In genomic region chr4:1336079-1336478, GRCh38 we compare ENCODE assay signal across 16 cellular contexts. TPM values are rescaled to one million over a fixed set of nuclear protein-coding genes. Genes with fewer than 3 reads are reported as not detected.
DNase-seq lines count a peak whose midpoint lies in the region; ATAC-seq, FAIRE-seq and TF ChIP-seq lines count a peak whose summit lies in the region.
"Had no signal": no experiment of that assay in that cellular context is flagged by ENCODE, and none has a peak within 500 bp of the region (broad histone marks: within the 10 kb centered on the region; RNA-seq: fewer than 3 reads in every experiment).

No MANE protein-coding gene starts in this region.

- H3K79me2 ChIP-seq in HepG2 (ENCODE audit: insufficient read depth, low read length), result no peaks in the 10 kb centered on the region

- H3K4me1 Mint-ChIP-seq in activated T-helper 17 cell treated with anti-CD3 and anti-CD28 coated beads, Interleukin-2, amount 50 U/mL, for 72 hours, result peaks cover 33% of the 10 kb centered on the region
- H3K4me1 Mint-ChIP-seq in Calu3 (ENCODE audit: low read depth, unreplicated experiment), result peaks cover 16% of the 10 kb centered on the region

- H3K9me3 ChIP-seq in HepG2 (ENCODE audit: low read length), result no peaks in the 10 kb centered on the region
- no peaks in the 10 kb centered on the region for H3K9me3 ChIP-seq in right lobe of liver
- no peaks in the 10 kb centered on the region for H3K9me3 ChIP-seq in ovary

- no peak overlapping the region for H3K9ac ChIP-seq in HepG2 (ENCODE audit: insufficient read depth, low read depth, low read length)

- 0 out of 2 replicates have a peak, but pooled peaks cover 4% of the 10 kb centered on the region for H4K20me1 ChIP-seq in HepG2 (ENCODE audit: insufficient read depth, low read length)

- H3K27me3 ChIP-seq in HepG2 (ENCODE audit: control insufficient read depth in 1 of 2, insufficient read depth in 2 of 2, low read length in 2 of 2) (no peaks in the 10 kb centered on the region), right lobe of liver (no peaks in the 10 kb centered on the region), ovary (no peaks in the 10 kb centered on the region)
- H3K27me3 ChIP-seq: foreskin keratinocyte had no signal

- intact Hi-C loops in HepG2 (cut with micrococcal nuclease; ENCODE audit: unreplicated experiment), result no loop called here
- intact Hi-C loops in right lobe of liver (cut with DNase I), result loop anchor here in 1 of 2 donors (5.0 kb wide), 1 partner anchor 84 kb away; no protein-coding TSS in a partner anchor
- intact Hi-C loops in ovary (cut with DNase I), result no loop called here
- intact Hi-C loops in Calu3 (cut with micrococcal nuclease; ENCODE audit: unreplicated experiment), result no loop called here

- H3K4me2 ChIP-seq in HepG2 (ENCODE audit: low read depth, low read length), result no peak overlapping the region

- H3K4me3 Mint-ChIP-seq in activated T-helper 17 cell treated with anti-CD3 and anti-CD28 coated beads, Interleukin-2, amount 50 U/mL, for 72 hours, result no peak overlapping the region
- H3K4me3 Mint-ChIP-seq in Calu3 (ENCODE audit: low read depth, unreplicated experiment), result no peak overlapping the region

- H3K36me3 Mint-ChIP-seq in activated T-helper 17 cell treated with anti-CD3 and anti-CD28 coated beads, Interleukin-2, amount 50 U/mL, for 72 hours (ENCODE audit: low read depth), result peaks cover 84% of the 10 kb centered on the region
- H3K36me3 Mint-ChIP-seq in Calu3 (ENCODE audit: insufficient read depth, unreplicated experiment), result peaks cover 60% of the 10 kb centered on the region

- WGBS in HepG2 (ENCODE audit: low lambda C conversion rate), result 84% methylated on average over 6 of the region's 7 CpGs
- WGBS in right lobe of liver (ENCODE audit: insufficient coverage, low coverage, low lambda C conversion rate, missing lambda C conversion rate), result 54% methylated on average over 5 of the region's 7 CpGs
- WGBS in ovary, 3 donors, result 88 to 97% (median 94%) methylated on average over 7 of the region's 7 CpGs

- TF ChIP-seq EP300 in HepG2 (IDR thresholded peaks at IDR 0.05; ENCODE audit: low read depth in 2 of 2, low read length in 2 of 2) (0 out of 4 replicates have a peak, but pooled peaks of 1 of the 2 experiments have one; percentile 2), HepG2 (CRISPR knock-in tag; IDR thresholded peaks at IDR 0.05; ENCODE audit: borderline replicate concordance) (no peak), ovary (IDR thresholded peaks at IDR 0.05) (no peak)

- H3K4me3 ChIP-seq in HepG2 (replicated peaks in 1 of 3; ENCODE audit: insufficient read depth in 1 of 3, low read depth in 2 of 3, low read length in 3 of 3) (no peak overlapping the region), right lobe of liver (no peak overlapping the region), fibroblast of the aortic adventitia (ENCODE audit: low read depth, low read length) (no peak overlapping the region), ovary (no peak overlapping the region)
- H3K4me3 ChIP-seq: coronary artery had no signal

- BruUV-seq in HepG2 (replicated peaks; lab: Mats Ljungman, UMichigan) (no TSS peak), Calu3 (replicated peaks; lab: Mats Ljungman, UMichigan) (no TSS peak)

- H3K4me1 ChIP-seq in HepG2 (ENCODE audit: insufficient read depth, low read length), result no peaks in the 10 kb centered on the region
- H3K4me1 ChIP-seq in right lobe of liver, result no peaks in the 10 kb centered on the region
- no peaks in the 10 kb centered on the region for H3K4me1 ChIP-seq in ovary (ENCODE audit: insufficient read depth)
- H3K4me1 ChIP-seq: foreskin keratinocyte had no signal

- TF ChIP-seq POLR2A in HepG2 (IDR thresholded peaks at IDR 0.05; ENCODE audit: insufficient read depth in 1 of 2, low read depth in 2 of 2, low read length in 2 of 2), result no peak
- no peak for TF ChIP-seq POLR2A in right lobe of liver (IDR thresholded peaks at IDR 0.05)
- no peak for TF ChIP-seq POLR2A in ovary (IDR thresholded peaks at IDR 0.05)

- H3K9me3 Mint-ChIP-seq in activated T-helper 17 cell treated with anti-CD3 and anti-CD28 coated beads, Interleukin-2, amount 50 U/mL, for 72 hours, result no peaks in the 10 kb centered on the region
- no peaks in the 10 kb centered on the region for H3K9me3 Mint-ChIP-seq in Calu3 (ENCODE audit: low read depth, unreplicated experiment)

- no peak overlapping the region for H2AFZ ChIP-seq in HepG2 (ENCODE audit: low read length)

- DNase-seq in HepG2 (ENCODE audit: low spot score) (peak; percentile 66), right lobe of liver (no peak), fibroblast of the aortic adventitia (ENCODE audit: low read depth) (peak; percentile 24), ovary (no peak), Calu3 (no peak)
- DNase-seq in effector CD8-positive, alpha-beta T cell (lab: John Stamatoyannopoulos, UW), result no peak
- DNase-seq in activated CD4-positive, alpha-beta T cell treated with anti-CD3 and anti-CD28 coated beads for 4 hours, result no peak
- DNase-seq: ACHN; NCI-H1417 treated with DMSO at 0.1 percent for 48 hours; NCI-H526; RPMI8226; stimulated activated CD4-positive, alpha-beta T cell treated with anti-CD3 and anti-CD28 coated beads, Interleukin-15, amount 100 ng/mL, for 24 hours had no signal

- in situ Hi-C loops in HepG2 (cut with HindIII; ENCODE audit: extremely low pct_ligation_motif_present, low pct_unique_long_range_greater_than_20kb), result no loop called here

- POLR2A ChIA-PET in HepG2 (lab: Yijun Ruan, JAX), result no interaction called here

- TF ChIP-seq CTCF in HepG2 (CRISPR knock-in tag; IDR thresholded peaks at IDR 0.05), result no peak
- no peak for TF ChIP-seq CTCF in right lobe of liver (IDR thresholded peaks at IDR 0.05)
- no peak for TF ChIP-seq CTCF in fibroblast of the aortic adventitia (IDR thresholded peaks at IDR 0.05; ENCODE audit: insufficient read depth, low read length)
- TF ChIP-seq CTCF in ovary (IDR thresholded peaks at IDR 0.05), result no peak
- no peak for TF ChIP-seq CTCF in Calu3 (IDR thresholded peaks at IDR 0.05; ENCODE audit: unreplicated experiment)

- FAIRE-seq in HepG2 (lab: Jason Lieb, UNC), result no peak
- FAIRE-seq: islet of Langerhans had no signal

- no peak for ATAC-seq in HepG2
- ATAC-seq in right lobe of liver, result no peak
- ATAC-seq in activated T-helper 17 cell treated with anti-CD3 and anti-CD28 coated beads, Interleukin-2, amount 50 U/mL, for 72 hours (replicated peaks), result no peak
- ATAC-seq: foreskin keratinocyte had no signal

- CTCF ChIA-PET in HepG2 (lab: Yijun Ruan, JAX; ENCODE audit: low intra/inter-chr PET ratio, low total read pairs) (no interaction called here), Calu3 (lab: Charles Lee) (no interaction called here)

- TF ChIP-seq RAD21 in HepG2 (CRISPR knock-in tag; IDR thresholded peaks at IDR 0.05), result no peak

- H3K36me3 ChIP-seq in HepG2 (replicated peaks in 1 of 2; ENCODE audit: control insufficient read depth in 1 of 2, insufficient read depth in 2 of 2, low read length in 2 of 2), result peaks cover 27 to 79% of the 10 kb centered on the region in 2 experiments
- peaks cover 0 to 45% (median 20%) of the 10 kb centered on the region in 4 donors for H3K36me3 ChIP-seq in right lobe of liver
- no peaks in the 10 kb centered on the region for H3K36me3 ChIP-seq in ovary

- peak overlapping the region; percentile 75 for H3K27ac Mint-ChIP-seq in activated T-helper 17 cell treated with anti-CD3 and anti-CD28 coated beads, Interleukin-2, amount 50 U/mL, for 72 hours
- no peak overlapping the region for H3K27ac Mint-ChIP-seq in Calu3 (ENCODE audit: unreplicated experiment)

- no peaks in the 10 kb centered on the region for H3K27me3 Mint-ChIP-seq in activated T-helper 17 cell treated with anti-CD3 and anti-CD28 coated beads, Interleukin-2, amount 50 U/mL, for 72 hours
- H3K27me3 Mint-ChIP-seq in Calu3 (ENCODE audit: unreplicated experiment), result no peaks in the 10 kb centered on the region

- no peak overlapping the region for H3K27ac ChIP-seq in HepG2 (ENCODE audit: extremely low read length, insufficient read depth, low read length)
- no peak overlapping the region for H3K27ac ChIP-seq in right lobe of liver
- no peak overlapping the region for H3K27ac ChIP-seq in ovary
- H3K27ac ChIP-seq: foreskin keratinocyte had no signal

RNA-seq across cellular contexts. Expression of gene UVSSA, which starts 10.9 kb away (rescaled TPM):
- total RNA-seq in HepG2 (2016; rRNA removed; fragmentation: Illumina TruSeq; extraction: Trizol), result 4.6 and 4.8 TPM in 2 replicates
- 2.3 and 4.1 TPM in 2 replicates for total RNA-seq in HepG2 (2016; cell fraction: cytosol; rRNA removed; fragmentation: Illumina TruSeq; extraction: Trizol; ENCODE audit: low read depth)
- 3.7 and 4.7 TPM in 2 replicates for total RNA-seq in HepG2 (2016; cell fraction: insoluble cytoplasmic fraction; rRNA removed; fragmentation: Illumina TruSeq; extraction: Trizol)
- total RNA-seq in HepG2 (2016; cell fraction: membrane; rRNA removed; fragmentation: Illumina TruSeq; extraction: Trizol), result 2.9 and 3.9 TPM in 2 replicates
- 6.9 and 7.1 TPM in 2 replicates for total RNA-seq in HepG2 (2016; cell fraction: nucleus; rRNA removed; fragmentation: Illumina TruSeq; extraction: Trizol)
- polyA plus RNA-seq in HepG2 (2011; rRNA removed), result 8.4 and 8.6 TPM in 2 replicates
- polyA plus RNA-seq in HepG2 (2011; cell fraction: cytosol; rRNA removed), result 3.0 and 4.1 TPM in 2 replicates
- polyA plus RNA-seq in HepG2 (2011; cell fraction: nucleus; rRNA removed), result 80.9 and 90.3 TPM in 2 replicates
- 7.1 and 7.7 TPM in 2 replicates for polyA plus RNA-seq in HepG2 (2012)
- 0.16 and 0.25 TPM in 2 replicates for polyA plus RNA-seq in HepG2 (2016; cell fraction: cytosol; fragmentation: Illumina TruSeq; extraction: Trizol; ENCODE audit: low read depth)
- 3.8 and 4.8 TPM in 2 replicates for polyA plus RNA-seq in HepG2 (2016; cell fraction: insoluble cytoplasmic fraction; fragmentation: Illumina TruSeq; extraction: Trizol; ENCODE audit: low read depth)
- 0.59 and 0.60 TPM in 2 replicates for polyA plus RNA-seq in HepG2 (2016; cell fraction: membrane; fragmentation: Illumina TruSeq; extraction: Trizol; ENCODE audit: low read depth)
- polyA plus RNA-seq in HepG2 (2016; cell fraction: nucleus; fragmentation: Illumina TruSeq; extraction: Trizol; ENCODE audit: insufficient read depth, low read depth), result 29.2 and 29.8 TPM in 2 replicates
- 3.9 and 14.3 TPM in 2 replicates for polyA minus RNA-seq in HepG2 (2011; rRNA and poly(A)+ RNA removed; ENCODE audit: low replicate concordance)
- 3.6 and 4.4 TPM in 2 replicates for polyA minus RNA-seq in HepG2 (2011; cell fraction: cytosol; rRNA and poly(A)+ RNA removed)
- polyA minus RNA-seq in HepG2 (2011; cell fraction: nucleus; rRNA and poly(A)+ RNA removed), result 18.8 and 20.2 TPM in 2 replicates
- 10 to 100 TPM in 3 of 6 experiments, 1 to 10 TPM in 3; 9.1 to 14.5 (median 11.3) TPM for total RNA-seq in right lobe of liver
- 10 to 100 TPM; 15.8 to 22.3 TPM for total RNA-seq in activated T-helper 17 cell treated with anti-CD3 and anti-CD28 coated beads, Interleukin-2, amount 50 U/mL, for 72 hours
- total RNA-seq in fibroblast of the aortic adventitia (ENCODE audit: low replicate concordance), result 8.7 and 32.2 TPM in 2 replicates
- 10 to 100 TPM; 12.1 to 24.7 (median 19.1) TPM for total RNA-seq in ovary
- polyA plus RNA-seq in ovary, result 1 to 10 TPM; 3.8 to 6.6 TPM
- total RNA-seq in Calu3 (2022), result 19.9 and 22.6 TPM in 2 replicates

RNA-seq across cellular contexts. Expression of gene MAEA, which starts 46.4 kb away (rescaled TPM):
- total RNA-seq in HepG2 (2016; rRNA removed; fragmentation: Illumina TruSeq; extraction: Trizol), result 52.0 and 65.2 TPM in 2 replicates
- total RNA-seq in HepG2 (2016; cell fraction: cytosol; rRNA removed; fragmentation: Illumina TruSeq; extraction: Trizol; ENCODE audit: low read depth), result 10.0 and 10.5 TPM in 2 replicates
- 55.0 and 59.4 TPM in 2 replicates for total RNA-seq in HepG2 (2016; cell fraction: insoluble cytoplasmic fraction; rRNA removed; fragmentation: Illumina TruSeq; extraction: Trizol)
- total RNA-seq in HepG2 (2016; cell fraction: membrane; rRNA removed; fragmentation: Illumina TruSeq; extraction: Trizol), result 23.7 and 24.2 TPM in 2 replicates
- total RNA-seq in HepG2 (2016; cell fraction: nucleus; rRNA removed; fragmentation: Illumina TruSeq; extraction: Trizol), result 30.2 and 31.7 TPM in 2 replicates
- 57.1 and 60.7 TPM in 2 replicates for polyA plus RNA-seq in HepG2 (2011; rRNA removed)
- 48.5 and 73.3 TPM in 2 replicates for polyA plus RNA-seq in HepG2 (2011; cell fraction: cytosol; rRNA removed)
- 171 and 221 TPM in 2 replicates for polyA plus RNA-seq in HepG2 (2011; cell fraction: nucleus; rRNA removed)
- polyA plus RNA-seq in HepG2 (2012), result 28.9 and 30.8 TPM in 2 replicates
- polyA plus RNA-seq in HepG2 (2016; cell fraction: cytosol; fragmentation: Illumina TruSeq; extraction: Trizol; ENCODE audit: low read depth), result 5.9 and 6.3 TPM in 2 replicates
- polyA plus RNA-seq in HepG2 (2016; cell fraction: insoluble cytoplasmic fraction; fragmentation: Illumina TruSeq; extraction: Trizol; ENCODE audit: low read depth), result 60.8 and 67.1 TPM in 2 replicates
- 15.8 and 16.9 TPM in 2 replicates for polyA plus RNA-seq in HepG2 (2016; cell fraction: membrane; fragmentation: Illumina TruSeq; extraction: Trizol; ENCODE audit: low read depth)
- polyA plus RNA-seq in HepG2 (2016; cell fraction: nucleus; fragmentation: Illumina TruSeq; extraction: Trizol; ENCODE audit: insufficient read depth, low read depth), result 69.6 and 72.4 TPM in 2 replicates
- polyA minus RNA-seq in HepG2 (2011; rRNA and poly(A)+ RNA removed; ENCODE audit: low replicate concordance), result 56.6 and 139 TPM in 2 replicates
- polyA minus RNA-seq in HepG2 (2011; cell fraction: cytosol; rRNA and poly(A)+ RNA removed), result 41.7 and 45.7 TPM in 2 replicates
- 40.9 and 44.3 TPM in 2 replicates for polyA minus RNA-seq in HepG2 (2011; cell fraction: nucleus; rRNA and poly(A)+ RNA removed)
- 10 to 100 TPM; 24.3 to 42.0 (median 27.9) TPM for total RNA-seq in right lobe of liver
- 10 to 100 TPM; 61.4 to 62.8 TPM for total RNA-seq in activated T-helper 17 cell treated with anti-CD3 and anti-CD28 coated beads, Interleukin-2, amount 50 U/mL, for 72 hours
- total RNA-seq in fibroblast of the aortic adventitia (ENCODE audit: low replicate concordance), result 54.8 and 98.0 TPM in 2 replicates
- total RNA-seq in ovary, result 10 to 100 TPM; 48.3 to 71.3 (median 56.7) TPM
- 10 to 100 TPM; 23.8 to 60.7 TPM for polyA plus RNA-seq in ovary
- 59.0 and 59.6 TPM in 2 replicates for total RNA-seq in Calu3 (2022)

Comparison
In these comparisons a context has a peak if more than half of its experiments do, and no peak if none do; other contexts are left out.
1. DNase-seq: peak in HepG2 (single experiment) and fibroblast of the aortic adventitia (single experiment); none in right lobe of liver (0 of 3), ovary (0 of 5), effector CD8-positive, alpha-beta T cell (single experiment), Calu3 (single experiment) and activated CD4-positive, alpha-beta T cell treated with anti-CD3 and anti-CD28 coated beads for 4 hours (0 of 2).